In the genomic region with DNA sequence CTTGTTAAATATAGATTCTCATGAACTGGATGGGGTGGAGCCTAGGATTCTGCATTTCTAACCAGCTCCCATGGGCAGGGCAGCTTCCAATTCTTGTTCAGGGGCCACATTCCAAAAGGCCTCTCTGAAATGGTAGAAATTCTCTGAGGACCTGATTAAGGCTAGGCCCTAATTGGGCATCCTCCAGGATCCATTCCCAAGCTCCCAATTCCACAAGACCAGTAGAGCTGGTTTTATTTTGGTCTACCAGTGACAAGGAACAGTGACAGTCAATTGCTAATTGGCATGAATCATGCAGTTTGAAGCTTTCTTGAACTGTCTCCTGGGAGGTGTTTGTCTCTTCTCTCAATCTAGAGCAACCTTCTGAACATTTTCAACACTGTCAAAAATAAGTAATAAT, we compare ENCODE assay signal across 16 cellular contexts. TPM values are rescaled to one million over a fixed set of nuclear protein-coding genes. Genes with fewer than 3 reads are reported as not detected.
DNase-seq lines count a peak whose midpoint lies in the region; ATAC-seq and TF ChIP-seq lines count a peak whose summit lies in the region.
"Had no signal": no experiment of that assay in that cellular context is flagged by ENCODE, and none has a peak within 500 bp of the region (broad histone marks: within the 10 kb centered on the region; RNA-seq: fewer than 3 reads in every experiment).

No MANE protein-coding gene starts in this region.

- peak overlapping the region; percentile 84 for H3K4me3 Mint-ChIP-seq in osteocyte (ENCODE audit: unreplicated experiment)

- H3K4me3 ChIP-seq in right cardiac atrium (ENCODE audit: low read length) (peak overlapping the region; percentile 32), epithelial cell of proximal tubule (ENCODE audit: low read depth, low read length) (peak overlapping the region; percentile 65), upper lobe of right lung (peak overlapping the region; percentile 68), mucosa of descending colon (no peak overlapping the region)

- peaks cover 48% of the 10 kb centered on the region for H3K4me1 Mint-ChIP-seq in osteocyte (ENCODE audit: unreplicated experiment)

- no peaks in the 10 kb centered on the region for H3K9me3 Mint-ChIP-seq in osteocyte (ENCODE audit: unreplicated experiment)
- H3K9me3 Mint-ChIP-seq: activated T-helper 2 cell treated with anti-CD3 and anti-CD28 coated beads, Interferon-gamma antibody, Interleukin-2, Interleukin-4, amounts not matched to agents 10 μg/mL and 5 μg/mL and 100 μg/mL, durations not matched to agents 14 hours and 24 hours and 36 hours had no signal

- H3K27ac ChIP-seq in right cardiac atrium (ENCODE audit: low read length) (no peak overlapping the region), upper lobe of right lung (no peak overlapping the region)

- intact Hi-C loops in right cardiac atrium (cut with DNase I), result loop anchor here in 1 of 4 donors (5.0 to 10.0 kb wide), 3 partner anchors 201 to 352 kb away; no protein-coding TSS in a partner anchor
- intact Hi-C loops in Right ventricle myocardium inferior (cut with DNase I), result loop anchor here (2.0 to 5.0 kb wide), 3 partner anchors 70 to 354 kb away; no protein-coding TSS in a partner anchor
- intact Hi-C loops in upper lobe of right lung (cut with DNase I), result no loop called here
- intact Hi-C loops in mucosa of descending colon (cut with DNase I, micrococcal nuclease), result no loop called here

- H3K27ac Mint-ChIP-seq in osteocyte (ENCODE audit: unreplicated experiment), result peak overlapping the region; percentile 68
- H3K27ac Mint-ChIP-seq: activated T-helper 2 cell treated with anti-CD3 and anti-CD28 coated beads, Interferon-gamma antibody, Interleukin-2, Interleukin-4, amounts not matched to agents 10 μg/mL and 5 μg/mL and 100 μg/mL, durations not matched to agents 14 hours and 24 hours and 36 hours had no signal

- DNase-seq in right cardiac atrium, result no peak
- no peak for DNase-seq in Right ventricle myocardium inferior (ENCODE audit: missing footprints)
- no peak for DNase-seq in epithelial cell of proximal tubule (ENCODE audit: low read depth)
- no peak for DNase-seq in osteocyte (ENCODE audit: extremely low spot score, unreplicated experiment)
- no peak for DNase-seq in upper lobe of right lung
- no peak for DNase-seq in mucosa of descending colon
- DNase-seq: COR-L47; MV-4-11; NK-92 treated with Interleukin-12 subunit alpha and Interleukin-12 subunit beta, amount 100 ng/mL, for 24 hours; SHP77 treated with DMSO at 0.1 percent for 48 hours; T-helper 2 cell had no signal

- H3K27me3 ChIP-seq in right cardiac atrium (ENCODE audit: control insufficient read depth, insufficient read depth) (no peaks in the 10 kb centered on the region), upper lobe of right lung (peaks cover 46% of the 10 kb centered on the region)

- H3K36me3 ChIP-seq in upper lobe of right lung, result no peaks in the 10 kb centered on the region
- no peaks in the 10 kb centered on the region for H3K36me3 ChIP-seq in mucosa of descending colon (ENCODE audit: low read depth)

- no peak for TF ChIP-seq CTCF in epithelial cell of proximal tubule (conservative IDR thresholded peaks at IDR 0.05; ENCODE audit: low read depth, low read length)
- TF ChIP-seq CTCF in osteocyte (IDR thresholded peaks at IDR 0.05), result no peak
- no peak for TF ChIP-seq CTCF in upper lobe of right lung (IDR thresholded peaks at IDR 0.05)
- no peak for TF ChIP-seq CTCF in mucosa of descending colon (IDR thresholded peaks at IDR 0.05)

- H3K9me3 ChIP-seq in right cardiac atrium (ENCODE audit: control insufficient read depth, low read length) (no peaks in the 10 kb centered on the region), upper lobe of right lung (no peaks in the 10 kb centered on the region), mucosa of descending colon (no peaks in the 10 kb centered on the region)

- H3K4me1 ChIP-seq in right cardiac atrium (ENCODE audit: control insufficient read depth, insufficient read depth, low read length) (peaks cover 2% of the 10 kb centered on the region), upper lobe of right lung (peaks cover 23% of the 10 kb centered on the region), mucosa of descending colon (ENCODE audit: low read depth) (peaks cover 15% of the 10 kb centered on the region)

- no peaks in the 10 kb centered on the region for H3K27me3 Mint-ChIP-seq in osteocyte (ENCODE audit: unreplicated experiment)

- no peaks in the 10 kb centered on the region for H3K36me3 Mint-ChIP-seq in osteocyte (ENCODE audit: unreplicated experiment)

- ATAC-seq in right cardiac atrium (no peak), Right ventricle myocardium inferior (no peak), upper lobe of right lung (no peak), HG03442 (IDR thresholded peaks at IDR 0.05; ENCODE audit: unreplicated experiment) (no peak), mucosa of descending colon (no peak), SK-N-SH treated with all-trans-retinoic acid at 6 μM for 48 hours (no peak)
- ATAC-seq: sciatic nerve had no signal

TF ChIP-seq in SK-N-SH treated with all-trans-retinoic acid at 6 μM for 48 hours, 23 proteins besides CTCF, POLR2A, EP300 and RAD21 (continues in another document):
- TF ChIP-seq, protein P1, sequence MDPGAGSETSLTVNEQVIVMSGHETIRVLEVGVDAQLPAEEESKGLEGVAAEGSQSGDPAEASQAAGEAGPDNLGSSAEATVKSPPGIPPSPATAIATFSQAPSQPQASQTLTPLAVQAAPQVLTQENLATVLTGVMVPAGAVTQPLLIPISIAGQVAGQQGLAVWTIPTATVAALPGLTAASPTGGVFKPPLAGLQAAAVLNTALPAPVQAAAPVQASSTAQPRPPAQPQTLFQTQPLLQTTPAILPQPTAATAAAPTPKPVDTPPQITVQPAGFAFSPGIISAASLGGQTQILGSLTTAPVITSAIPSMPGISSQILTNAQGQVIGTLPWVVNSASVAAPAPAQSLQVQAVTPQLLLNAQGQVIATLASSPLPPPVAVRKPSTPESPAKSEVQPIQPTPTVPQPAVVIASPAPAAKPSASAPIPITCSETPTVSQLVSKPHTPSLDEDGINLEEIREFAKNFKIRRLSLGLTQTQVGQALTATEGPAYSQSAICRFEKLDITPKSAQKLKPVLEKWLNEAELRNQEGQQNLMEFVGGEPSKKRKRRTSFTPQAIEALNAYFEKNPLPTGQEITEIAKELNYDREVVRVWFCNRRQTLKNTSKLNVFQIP (CRISPR knock-in tag; IDR thresholded peaks at IDR 0.05; ENCODE audit: borderline replicate concordance, low read depth), result no peak
- TF ChIP-seq, protein P2, sequence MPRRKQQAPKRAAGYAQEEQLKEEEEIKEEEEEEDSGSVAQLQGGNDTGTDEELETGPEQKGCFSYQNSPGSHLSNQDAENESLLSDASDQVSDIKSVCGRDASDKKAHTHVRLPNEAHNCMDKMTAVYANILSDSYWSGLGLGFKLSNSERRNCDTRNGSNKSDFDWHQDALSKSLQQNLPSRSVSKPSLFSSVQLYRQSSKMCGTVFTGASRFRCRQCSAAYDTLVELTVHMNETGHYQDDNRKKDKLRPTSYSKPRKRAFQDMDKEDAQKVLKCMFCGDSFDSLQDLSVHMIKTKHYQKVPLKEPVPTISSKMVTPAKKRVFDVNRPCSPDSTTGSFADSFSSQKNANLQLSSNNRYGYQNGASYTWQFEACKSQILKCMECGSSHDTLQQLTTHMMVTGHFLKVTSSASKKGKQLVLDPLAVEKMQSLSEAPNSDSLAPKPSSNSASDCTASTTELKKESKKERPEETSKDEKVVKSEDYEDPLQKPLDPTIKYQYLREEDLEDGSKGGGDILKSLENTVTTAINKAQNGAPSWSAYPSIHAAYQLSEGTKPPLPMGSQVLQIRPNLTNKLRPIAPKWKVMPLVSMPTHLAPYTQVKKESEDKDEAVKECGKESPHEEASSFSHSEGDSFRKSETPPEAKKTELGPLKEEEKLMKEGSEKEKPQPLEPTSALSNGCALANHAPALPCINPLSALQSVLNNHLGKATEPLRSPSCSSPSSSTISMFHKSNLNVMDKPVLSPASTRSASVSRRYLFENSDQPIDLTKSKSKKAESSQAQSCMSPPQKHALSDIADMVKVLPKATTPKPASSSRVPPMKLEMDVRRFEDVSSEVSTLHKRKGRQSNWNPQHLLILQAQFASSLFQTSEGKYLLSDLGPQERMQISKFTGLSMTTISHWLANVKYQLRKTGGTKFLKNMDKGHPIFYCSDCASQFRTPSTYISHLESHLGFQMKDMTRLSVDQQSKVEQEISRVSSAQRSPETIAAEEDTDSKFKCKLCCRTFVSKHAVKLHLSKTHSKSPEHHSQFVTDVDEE (CRISPR knock-in tag; IDR thresholded peaks at IDR 0.05), result no peak
- TF ChIP-seq RARB (CRISPR knock-in tag; IDR thresholded peaks at IDR 0.05), result no peak
- TF ChIP-seq PPARA (CRISPR knock-in tag; IDR thresholded peaks at IDR 0.05; ENCODE audit: borderline replicate concordance), result no peak
- no peak for TF ChIP-seq ZFP3 (CRISPR knock-in tag; IDR thresholded peaks at IDR 0.05)
- no peak for TF ChIP-seq ZNF565 (CRISPR knock-in tag; conservative IDR thresholded peaks at IDR 0.05; ENCODE audit: low read depth)
- no peak for TF ChIP-seq BACH2 (CRISPR knock-in tag; IDR thresholded peaks at IDR 0.05; ENCODE audit: borderline replicate concordance)

RNA-seq across cellular contexts. Expression of gene THBD, which starts 3.0 kb away (rescaled TPM):
- total RNA-seq in right cardiac atrium (10 to 100 TPM; 15.4 to 48.1 (median 18.5) TPM), Right ventricle myocardium inferior (17.4 TPM), epithelial cell of proximal tubule (6.9 and 18.9 TPM in 2 replicates), osteocyte (66.3 and 68.3 TPM in 2 replicates), upper lobe of right lung (104 TPM), mucosa of descending colon (1 to 10 TPM; 1.8 to 8.8 (median 5.9) TPM)
- polyA plus RNA-seq in right cardiac atrium, result 17.5 TPM
- total RNA-seq: activated T-helper 2 cell treated with anti-CD3 and anti-CD28 coated beads, Interferon-gamma antibody, Interleukin-2, Interleukin-4, amounts not matched to agents 10 μg/mL and 5 μg/mL and 100 μg/mL, durations not matched to agents 14 hours and 24 hours and 36 hours had no signal

RNA-seq across cellular contexts. Expression of gene SSTR4, which starts 11.3 kb away (rescaled TPM):
- total RNA-seq in right cardiac atrium (not detected), Right ventricle myocardium inferior (not detected), epithelial cell of proximal tubule (not detected in 2 replicates), osteocyte (not detected in 2 replicates), upper lobe of right lung (not detected), mucosa of descending colon (under 1 TPM in 1 of 3 donors, not detected in 2; 0.19 TPM)
- not detected for polyA plus RNA-seq in right cardiac atrium
- total RNA-seq: activated T-helper 2 cell treated with anti-CD3 and anti-CD28 coated beads, Interferon-gamma antibody, Interleukin-2, Interleukin-4, amounts not matched to agents 10 μg/mL and 5 μg/mL and 100 μg/mL, durations not matched to agents 14 hours and 24 hours and 36 hours; lung; sciatic nerve had no signal

RNA-seq across cellular contexts. Expression of gene CD93, which starts 39.7 kb away (rescaled TPM):
- total RNA-seq in right cardiac atrium (10 to 100 TPM; 25.6 to 51.6 (median 41.7) TPM), Right ventricle myocardium inferior (43.5 TPM), epithelial cell of proximal tubule (0.06 and 0.07 TPM in 2 replicates), osteocyte (0.13 and 0.21 TPM in 2 replicates), upper lobe of right lung (160 TPM), mucosa of descending colon (10 to 100 TPM in 2 of 3 donors, 1 to 10 TPM in 1; 7.6 to 24.2 (median 20.1) TPM)
- 14.1 TPM for polyA plus RNA-seq in right cardiac atrium
